In genomic region chr5:146765089-146765832, GRCh38 we compare ENCODE assay signal across 21 cellular contexts.
"Had no signal": no experiment of that assay in that cellular context is flagged by ENCODE, and none has a peak within 500 bp of the region (broad histone marks: within the 10 kb centered on the region; RNA-seq: fewer than 3 reads in every experiment).

No MANE protein-coding gene starts in this region.

- H3K4me3 Mint-ChIP-seq: activated CD4-positive, alpha-beta memory T cell treated with anti-CD3 and anti-CD28 coated beads for 36 hours; activated T-helper 1 cell treated with anti-CD3 and anti-CD28 coated beads, Interleukin-12 subunit alpha, Interleukin-12 subunit beta, Interleukin-2, Interleukin-4 antibody, amounts not matched to agents 30 ng/mL and 10 ng/mL and 1 ng/mL, durations not matched to agents 14 hours and 24 hours and 36 hours; naive B cell; T-cell had no signal

- H3K9me3 ChIP-seq: adrenal gland, neutrophil, sigmoid colon, tibial artery had no signal

- H3K9me3 Mint-ChIP-seq: activated CD4-positive, alpha-beta memory T cell treated with anti-CD3 and anti-CD28 coated beads for 36 hours had no signal

- H3K27me3 Mint-ChIP-seq: activated CD4-positive, alpha-beta memory T cell treated with anti-CD3 and anti-CD28 coated beads for 36 hours; naive B cell; T-cell had no signal

- ATAC-seq: left lobe of liver had no signal

- H3K36me3 Mint-ChIP-seq: activated CD4-positive, alpha-beta memory T cell treated with anti-CD3 and anti-CD28 coated beads for 36 hours; naive B cell; T-cell had no signal

- H3K36me3 ChIP-seq: adrenal gland, neutrophil, sigmoid colon, tibial artery had no signal

- H3K27ac Mint-ChIP-seq: activated CD4-positive, alpha-beta memory T cell treated with anti-CD3 and anti-CD28 coated beads for 36 hours; activated T-helper 1 cell treated with anti-CD3 and anti-CD28 coated beads, Interleukin-12 subunit alpha, Interleukin-12 subunit beta, Interleukin-2, Interleukin-4 antibody, amounts not matched to agents 30 ng/mL and 10 ng/mL and 1 ng/mL, durations not matched to agents 14 hours and 24 hours and 36 hours; naive B cell; T-cell had no signal

- FAIRE-seq: colon, endometrium, urothelium cell line had no signal

- H3K4me1 Mint-ChIP-seq: naive B cell had no signal

- H3K27me3 ChIP-seq: adrenal gland, neutrophil, sigmoid colon, tibial artery had no signal

- H3K4me3 ChIP-seq: adrenal gland, sigmoid colon, tibial artery had no signal

- DNase-seq: activated CD4-positive, alpha-beta memory T cell treated with anti-CD3 and anti-CD28 coated beads for 36 hours; activated CD4-positive, alpha-beta T cell treated with anti-CD3 and anti-CD28 coated beads for 1 hour; activated CD8-positive, alpha-beta memory T cell treated with anti-CD3 and anti-CD28 coated beads, Interleukin-2, amount 50 U/mL, for 48 hours; activated naive CD4-positive, alpha-beta T cell treated with Interleukin-2 at 50 U/mL for 16 hours; adrenal gland; islet precursor cell; naive B cell; sigmoid colon; stimulated activated CD4-positive, alpha-beta T cell treated with anti-CD3 and anti-CD28 coated beads, Interleukin-12 subunit alpha, Interleukin-12 subunit beta, amount 100 ng/mL, for 4 hours; stimulated activated CD4-positive, alpha-beta T cell treated with anti-CD3 and anti-CD28 coated beads, Interleukin-2, amount 100 ng/mL, for 24 hours; T1000; tibial artery had no signal

- H3K27ac ChIP-seq: adrenal gland, neutrophil, parathyroid adenoma, sigmoid colon, tibial artery, VCaP had no signal

- H3K4me1 ChIP-seq: adrenal gland, parathyroid adenoma, sigmoid colon had no signal
